ENCODE assay signal across 17 cellular contexts in genomic region chr6:1809359-1809988, GRCh38.
DNase-seq lines count a peak whose midpoint lies in the region; ATAC-seq, FAIRE-seq and TF ChIP-seq lines count a peak whose summit lies in the region.
"Had no signal": no experiment of that assay in that cellular context is flagged by ENCODE, and none has a peak within 500 bp of the region (broad histone marks: within the 10 kb centered on the region; RNA-seq: fewer than 3 reads in every experiment).

No MANE protein-coding gene starts in this region.

- CTCF ChIA-PET in HEK293 (lab: Yijun Ruan, JAX): no interaction called here

- TF ChIP-seq CTCF in HEK293 (tag by site-specific recombination; IDR thresholded peaks at IDR 0.05) (no peak), mesothelial cell of epicardium (IDR thresholded peaks at IDR 0.05; ENCODE audit: unreplicated experiment) (no peak)

- peak overlapping the region; percentile 86 for H3K27ac Mint-ChIP-seq in mesothelial cell of epicardium
- H3K27ac Mint-ChIP-seq in stimulated activated effector memory CD8-positive, alpha-beta T cell treated with anti-CD3 and anti-CD28 coated beads, Interleukin-12 subunit alpha, Interleukin-12 subunit beta, amount 100 ng/mL, for 72 hours: peak overlapping the region; percentile 13
- H3K27ac Mint-ChIP-seq: IgD-negative memory B cell had no signal

- H3K4me3 ChIP-seq in HEK293 (ENCODE audit: low read depth, low read length): no peak overlapping the region
- H3K4me3 ChIP-seq: A549, GM23248 had no signal

- no peak overlapping the region for H3K27ac ChIP-seq in HEK293 (ENCODE audit: extremely low read depth, low read depth, low read length)
- H3K27ac ChIP-seq: A549, C4-2B, GM23248 had no signal

- H3K4me1 Mint-ChIP-seq in mesothelial cell of epicardium: peaks cover 40% of the 10 kb centered on the region
- no peaks in the 10 kb centered on the region for H3K4me1 Mint-ChIP-seq in stimulated activated effector memory CD8-positive, alpha-beta T cell treated with anti-CD3 and anti-CD28 coated beads, Interleukin-12 subunit alpha, Interleukin-12 subunit beta, amount 100 ng/mL, for 72 hours
- H3K4me1 Mint-ChIP-seq: CD4-positive, alpha-beta memory T cell had no signal

- peaks cover 2% of the 10 kb centered on the region for H3K27me3 Mint-ChIP-seq in mesothelial cell of epicardium (ENCODE audit: low read depth)
- H3K27me3 Mint-ChIP-seq: CD4-positive, alpha-beta memory T cell; IgD-negative memory B cell had no signal

- peaks cover 23% of the 10 kb centered on the region for H3K4me1 ChIP-seq in HEK293 (ENCODE audit: control insufficient read depth, insufficient read depth, low read length)
- H3K4me1 ChIP-seq: A549 had no signal

- POLR2A ChIA-PET in HEK293 (lab: Yijun Ruan, JAX): no interaction called here

- no peaks in the 10 kb centered on the region for H3K36me3 ChIP-seq in HEK293 (ENCODE audit: control insufficient read depth in 2 of 2, insufficient read depth in 1 of 2, low read length in 2 of 2)
- H3K36me3 ChIP-seq: BE2C had no signal

- H3K4me3 Mint-ChIP-seq in mesothelial cell of epicardium: no peak overlapping the region
- H3K4me3 Mint-ChIP-seq in stimulated activated effector memory CD8-positive, alpha-beta T cell treated with anti-CD3 and anti-CD28 coated beads, Interleukin-12 subunit alpha, Interleukin-12 subunit beta, amount 100 ng/mL, for 72 hours: no peak overlapping the region
- H3K4me3 Mint-ChIP-seq: CD4-positive, alpha-beta memory T cell had no signal

- H3K36me3 Mint-ChIP-seq in mesothelial cell of epicardium: no peaks in the 10 kb centered on the region
- H3K36me3 Mint-ChIP-seq in stimulated activated effector memory CD8-positive, alpha-beta T cell treated with anti-CD3 and anti-CD28 coated beads, Interleukin-12 subunit alpha, Interleukin-12 subunit beta, amount 100 ng/mL, for 72 hours: no peaks in the 10 kb centered on the region

- DNase-seq in NCI-H774 (lab: John Stamatoyannopoulos, UW): peak; percentile 7
- no peak for DNase-seq in mesothelial cell of epicardium (ENCODE audit: low spot score in 2 of 2, unreplicated experiment in 2 of 2)
- no peak for DNase-seq in stimulated activated effector memory CD8-positive, alpha-beta T cell treated with anti-CD3 and anti-CD28 coated beads, Interleukin-12 subunit alpha, Interleukin-12 subunit beta, amount 100 ng/mL, for 72 hours (ENCODE audit: low spot score in 2 of 2)
- no peak for DNase-seq in H54 (ENCODE audit: insufficient read length, low spot score)
- no peak for DNase-seq in 8988T
- DNase-seq: BE2C; CD4-positive, alpha-beta memory T cell; COR-L47; DMS53; GF-D8; GM23248; HCEC 1CT had no signal

- no peak for ATAC-seq in stimulated activated effector memory CD8-positive, alpha-beta T cell treated with anti-CD3 and anti-CD28 coated beads, Interleukin-12 subunit alpha, Interleukin-12 subunit beta, amount 100 ng/mL, for 72 hours
- ATAC-seq in GM18520 (IDR thresholded peaks at IDR 0.05; ENCODE audit: unreplicated experiment): no peak
- ATAC-seq: A549 had no signal

- no peaks in the 10 kb centered on the region for H3K9me3 Mint-ChIP-seq in mesothelial cell of epicardium
- H3K9me3 Mint-ChIP-seq in stimulated activated effector memory CD8-positive, alpha-beta T cell treated with anti-CD3 and anti-CD28 coated beads, Interleukin-12 subunit alpha, Interleukin-12 subunit beta, amount 100 ng/mL, for 72 hours: no peaks in the 10 kb centered on the region
- H3K9me3 Mint-ChIP-seq: CD4-positive, alpha-beta memory T cell; IgD-negative memory B cell had no signal

- no peaks in the 10 kb centered on the region for H3K9me3 ChIP-seq in HEK293 (ENCODE audit: control insufficient read depth, insufficient read depth, low read depth, low read length)
- H3K9me3 ChIP-seq: A549, BE2C had no signal

- FAIRE-seq in H54 (lab: Jason Lieb, UNC): no peak
- FAIRE-seq: A549 had no signal

- TF ChIP-seq POLR2A in H54 (IDR thresholded peaks at IDR 0.05; ENCODE audit: low read depth, low read length): no peak

TF ChIP-seq in HEK293, 187 proteins besides CTCF, POLR2A, EP300 and RAD21 (continues in another document):
- 0 out of 2 replicates have a peak, but pooled peaks have one; percentile 18 for TF ChIP-seq ZNF2 (tag by site-specific recombination; IDR thresholded peaks at IDR 0.05)
- peak; percentile 42; the same call in 1 of the 2 replicates for TF ChIP-seq ZNF362 (tag by site-specific recombination; IDR thresholded peaks at IDR 0.05)
- TF ChIP-seq ZNF350 (tag by site-specific recombination; IDR thresholded peaks at IDR 0.05): no peak
- TF ChIP-seq GFI1B (tag by site-specific recombination; IDR thresholded peaks at IDR 0.05): 0 out of 2 replicates have a peak, but pooled peaks have one; percentile 61
- no peak for TF ChIP-seq ZNF654 (tag by site-specific recombination; IDR thresholded peaks at IDR 0.05; ENCODE audit: low read depth)
- 0 out of 2 replicates have a peak, but pooled peaks have one; percentile 46 for TF ChIP-seq ZNF580 (tag by site-specific recombination; IDR thresholded peaks at IDR 0.05)
- peak; percentile 23; the same call in 1 of the 2 replicates for TF ChIP-seq YY1 (tag by site-specific recombination; IDR thresholded peaks at IDR 0.05)
- TF ChIP-seq ZNF10 (tag by site-specific recombination; IDR thresholded peaks at IDR 0.05): no peak
- peak; percentile 57 for TF ChIP-seq ZXDB (tag by site-specific recombination; IDR thresholded peaks at IDR 0.05)
- TF ChIP-seq ZNF558 (tag by site-specific recombination; IDR thresholded peaks at IDR 0.05): peak; percentile 41; the same call in 1 of the 2 replicates
- TF ChIP-seq, protein P1, sequence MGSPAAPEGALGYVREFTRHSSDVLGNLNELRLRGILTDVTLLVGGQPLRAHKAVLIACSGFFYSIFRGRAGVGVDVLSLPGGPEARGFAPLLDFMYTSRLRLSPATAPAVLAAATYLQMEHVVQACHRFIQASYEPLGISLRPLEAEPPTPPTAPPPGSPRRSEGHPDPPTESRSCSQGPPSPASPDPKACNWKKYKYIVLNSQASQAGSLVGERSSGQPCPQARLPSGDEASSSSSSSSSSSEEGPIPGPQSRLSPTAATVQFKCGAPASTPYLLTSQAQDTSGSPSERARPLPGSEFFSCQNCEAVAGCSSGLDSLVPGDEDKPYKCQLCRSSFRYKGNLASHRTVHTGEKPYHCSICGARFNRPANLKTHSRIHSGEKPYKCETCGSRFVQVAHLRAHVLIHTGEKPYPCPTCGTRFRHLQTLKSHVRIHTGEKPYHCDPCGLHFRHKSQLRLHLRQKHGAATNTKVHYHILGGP (tag by site-specific recombination; IDR thresholded peaks at IDR 0.05): peak; percentile 74
- TF ChIP-seq ZNF335 (tag by site-specific recombination; conservative IDR thresholded peaks at IDR 0.05): peak; percentile 34
- TF ChIP-seq, protein P2, sequence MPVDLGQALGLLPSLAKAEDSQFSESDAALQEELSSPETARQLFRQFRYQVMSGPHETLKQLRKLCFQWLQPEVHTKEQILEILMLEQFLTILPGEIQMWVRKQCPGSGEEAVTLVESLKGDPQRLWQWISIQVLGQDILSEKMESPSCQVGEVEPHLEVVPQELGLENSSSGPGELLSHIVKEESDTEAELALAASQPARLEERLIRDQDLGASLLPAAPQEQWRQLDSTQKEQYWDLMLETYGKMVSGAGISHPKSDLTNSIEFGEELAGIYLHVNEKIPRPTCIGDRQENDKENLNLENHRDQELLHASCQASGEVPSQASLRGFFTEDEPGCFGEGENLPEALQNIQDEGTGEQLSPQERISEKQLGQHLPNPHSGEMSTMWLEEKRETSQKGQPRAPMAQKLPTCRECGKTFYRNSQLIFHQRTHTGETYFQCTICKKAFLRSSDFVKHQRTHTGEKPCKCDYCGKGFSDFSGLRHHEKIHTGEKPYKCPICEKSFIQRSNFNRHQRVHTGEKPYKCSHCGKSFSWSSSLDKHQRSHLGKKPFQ (tag by site-specific recombination; IDR thresholded peaks at IDR 0.05): 0 out of 2 replicates have a peak, but pooled peaks have one; percentile 14
- TF ChIP-seq, protein P3, sequence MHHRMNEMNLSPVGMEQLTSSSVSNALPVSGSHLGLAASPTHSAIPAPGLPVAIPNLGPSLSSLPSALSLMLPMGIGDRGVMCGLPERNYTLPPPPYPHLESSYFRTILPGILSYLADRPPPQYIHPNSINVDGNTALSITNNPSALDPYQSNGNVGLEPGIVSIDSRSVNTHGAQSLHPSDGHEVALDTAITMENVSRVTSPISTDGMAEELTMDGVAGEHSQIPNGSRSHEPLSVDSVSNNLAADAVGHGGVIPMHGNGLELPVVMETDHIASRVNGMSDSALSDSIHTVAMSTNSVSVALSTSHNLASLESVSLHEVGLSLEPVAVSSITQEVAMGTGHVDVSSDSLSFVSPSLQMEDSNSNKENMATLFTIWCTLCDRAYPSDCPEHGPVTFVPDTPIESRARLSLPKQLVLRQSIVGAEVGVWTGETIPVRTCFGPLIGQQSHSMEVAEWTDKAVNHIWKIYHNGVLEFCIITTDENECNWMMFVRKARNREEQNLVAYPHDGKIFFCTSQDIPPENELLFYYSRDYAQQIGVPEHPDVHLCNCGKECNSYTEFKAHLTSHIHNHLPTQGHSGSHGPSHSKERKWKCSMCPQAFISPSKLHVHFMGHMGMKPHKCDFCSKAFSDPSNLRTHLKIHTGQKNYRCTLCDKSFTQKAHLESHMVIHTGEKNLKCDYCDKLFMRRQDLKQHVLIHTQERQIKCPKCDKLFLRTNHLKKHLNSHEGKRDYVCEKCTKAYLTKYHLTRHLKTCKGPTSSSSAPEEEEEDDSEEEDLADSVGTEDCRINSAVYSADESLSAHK (tag by site-specific recombination; IDR thresholded peaks at IDR 0.05): peak; percentile 75
- TF ChIP-seq ZNF366 (tag by site-specific recombination; conservative IDR thresholded peaks at IDR 0.05): peak; percentile 90
- peak; percentile 61 for TF ChIP-seq ZBTB17 (tag by site-specific recombination; IDR thresholded peaks at IDR 0.05)
